In genomic region chr15:66711886-66712285, GRCh38 we compare ENCODE assay signal across 16 cellular contexts.
"Had no signal": no experiment of that assay in that cellular context is flagged by ENCODE, and none has a peak within 500 bp of the region (broad histone marks: within the 10 kb centered on the region; RNA-seq: fewer than 3 reads in every experiment).

No MANE protein-coding gene starts in this region.

- H3K9me3 ChIP-seq: colonic mucosa, heart right ventricle, pancreas had no signal

- ATAC-seq: heart right ventricle, pancreas had no signal

- H3K27me3 ChIP-seq: colonic mucosa, heart right ventricle, pancreas had no signal

- H3K36me3 ChIP-seq: colonic mucosa, pancreas had no signal

- H3K9me3 Mint-ChIP-seq: activated CD4-positive, alpha-beta memory T cell treated with anti-CD3 and anti-CD28 coated beads for 36 hours; activated naive CD8-positive, alpha-beta T cell treated with anti-CD3 and anti-CD28 coated beads for 36 hours; neural crest cell; T-helper 2 cell treated with Interferon-gamma antibody and Interleukin-4, amounts not matched to agents 5 μg/mL and 100 μg/mL, for 36 hours had no signal

- FAIRE-seq: islet of Langerhans, pancreas had no signal

- H3K27ac Mint-ChIP-seq: activated CD4-positive, alpha-beta memory T cell treated with anti-CD3 and anti-CD28 coated beads for 36 hours; activated naive CD8-positive, alpha-beta T cell treated with anti-CD3 and anti-CD28 coated beads for 36 hours; T-helper 2 cell treated with Interferon-gamma antibody and Interleukin-4, amounts not matched to agents 5 μg/mL and 100 μg/mL, for 36 hours had no signal

- H3K4me3 ChIP-seq: colonic mucosa, heart right ventricle, pancreas, skin epidermis had no signal

- H3K27me3 Mint-ChIP-seq: activated naive CD8-positive, alpha-beta T cell treated with anti-CD3 and anti-CD28 coated beads for 36 hours had no signal

- H3K4me1 ChIP-seq: colonic mucosa had no signal

- H3K27ac ChIP-seq: colonic mucosa, heart right ventricle, pancreas, skin epidermis had no signal

- H3K4me3 Mint-ChIP-seq: activated CD4-positive, alpha-beta memory T cell treated with anti-CD3 and anti-CD28 coated beads for 36 hours; activated naive CD8-positive, alpha-beta T cell treated with anti-CD3 and anti-CD28 coated beads for 36 hours; neural crest cell; T-helper 2 cell treated with Interferon-gamma antibody and Interleukin-4, amounts not matched to agents 5 μg/mL and 100 μg/mL, for 36 hours had no signal

- DNase-seq: activated CD4-positive, alpha-beta memory T cell treated with anti-CD3 and anti-CD28 coated beads for 36 hours; activated gamma-delta T cell treated with Interleukin-2 at 50 U/mL for 16 hours; activated naive CD8-positive, alpha-beta T cell treated with anti-CD3 and anti-CD28 coated beads for 36 hours; activated T-cell treated with anti-CD3 and anti-CD28 coated beads, Interleukin-2, amount 50 U/mL, for 48 hours; aorta; caudate nucleus; colonic mucosa; foreskin melanocyte; heart right ventricle; mammary epithelial cell; SW 1271 had no signal

- H3K36me3 Mint-ChIP-seq: activated CD4-positive, alpha-beta memory T cell treated with anti-CD3 and anti-CD28 coated beads for 36 hours; activated naive CD8-positive, alpha-beta T cell treated with anti-CD3 and anti-CD28 coated beads for 36 hours had no signal

- H3K4me1 Mint-ChIP-seq: activated naive CD8-positive, alpha-beta T cell treated with anti-CD3 and anti-CD28 coated beads for 36 hours had no signal
